15 cellular contexts compared by ENCODE assay signal in genomic region chr10:30997536-30998252, GRCh38. TPM values are rescaled to one million over a fixed set of nuclear protein-coding genes. Genes with fewer than 3 reads are reported as not detected.
DNase-seq lines count a peak whose midpoint lies in the region; ATAC-seq and TF ChIP-seq lines count a peak whose summit lies in the region.
"Had no signal": no experiment of that assay in that cellular context is flagged by ENCODE, and none has a peak within 500 bp of the region (broad histone marks: within the 10 kb centered on the region; RNA-seq: fewer than 3 reads in every experiment).

No MANE protein-coding gene starts in this region.

- peaks cover 4% of the 10 kb centered on the region for H3K9me3 Mint-ChIP-seq in activated T-cell treated with anti-CD3 and anti-CD28 coated beads, Interleukin-2, amount 50 U/mL, for 24 hours

- H3K9me3 ChIP-seq in adipocyte (ENCODE audit: control insufficient read depth, low read length) (peaks cover 19% of the 10 kb centered on the region), spleen (peaks cover 0 to 22% (median 16%) of the 10 kb centered on the region in 8 donors)
- H3K9me3 ChIP-seq: Peyer's patch had no signal

- intact Hi-C loops in spleen (cut with DNase I; ENCODE audit: low total_unique reads), result no loop called here
- intact Hi-C loops in Right ventricle myocardium inferior (cut with DNase I), result no loop called here

- WGBS in spleen, 5 donors, result 65 to 83% (median 78%) methylated on average over 3 of the region's 3 CpGs

- H3K4me3 ChIP-seq in adipocyte (ENCODE audit: low read length) (peak overlapping the region; percentile 63), spleen (peak overlapping the region in 6 of 8 donors; percentile 2 to 61 (median 22))
- H3K4me3 ChIP-seq: lung had no signal

- H3K27ac ChIP-seq in spleen, result peak overlapping the region in 7 of 8 donors; percentile 81 to 90 (median 87)

- peak overlapping the region; percentile 59 for H3K27ac Mint-ChIP-seq in activated T-cell treated with anti-CD3 and anti-CD28 coated beads, Interleukin-2, amount 50 U/mL, for 24 hours

- H3K9ac ChIP-seq in adipocyte (ENCODE audit: low read length), result peak overlapping the region; percentile 23

- no peak for TF ChIP-seq CTCF in spleen (IDR thresholded peaks at IDR 0.05 in 8 of 11, conservative IDR thresholded peaks at IDR 0.05 in 3 of 11)

- peak overlapping the region; percentile 32 for H3K4me3 Mint-ChIP-seq in activated T-cell treated with anti-CD3 and anti-CD28 coated beads, Interleukin-2, amount 50 U/mL, for 24 hours

- no peak for DNase-seq in activated T-cell treated with anti-CD3 and anti-CD28 coated beads, Interleukin-2, amount 50 U/mL, for 24 hours
- DNase-seq in activated T-cell treated with anti-CD3 and anti-CD28 coated beads for 4 hours (no peak), NOMO-1 (lab: John Stamatoyannopoulos, UW; ENCODE audit: unreplicated experiment in 2 of 2) (peak; percentile 39 to 49), adipocyte (ENCODE audit: low read depth) (no peak), spleen (no peak), occipital lobe (lab: John Stamatoyannopoulos, UW) (no peak), NCI-H345 (lab: John Stamatoyannopoulos, UW) (no peak), Right ventricle myocardium inferior (ENCODE audit: missing footprints) (no peak)
- DNase-seq: ACHN, amniotic stem cell, esophagus squamous epithelium, hypothalamus, NCI-H1105, Peyer's patch had no signal

- no peak for ATAC-seq in Right ventricle myocardium inferior

- no peak for TF ChIP-seq POLR2A in spleen (IDR thresholded peaks at IDR 0.05)

- H3K27me3 ChIP-seq in adipocyte (replicated peaks; ENCODE audit: control insufficient read depth, insufficient read depth, low read length) (no peaks in the 10 kb centered on the region), spleen (replicated peaks in 1 of 7) (no peaks in the 10 kb centered on the region)
- H3K27me3 ChIP-seq: esophagus squamous epithelium, Peyer's patch had no signal

- H3K36me3 Mint-ChIP-seq in activated T-cell treated with anti-CD3 and anti-CD28 coated beads, Interleukin-2, amount 50 U/mL, for 24 hours (ENCODE audit: low read depth), result peaks cover 18% of the 10 kb centered on the region

- H3K4me1 ChIP-seq in adipocyte (ENCODE audit: control insufficient read depth, insufficient read depth, low read length), result peaks cover 48% of the 10 kb centered on the region
- peaks cover 3 to 69% (median 28%) of the 10 kb centered on the region in 6 donors for H3K4me1 ChIP-seq in spleen

- H3K36me3 ChIP-seq in adipocyte (ENCODE audit: control insufficient read depth, insufficient read depth, low read length, severe bottlenecking) (peaks cover 7% of the 10 kb centered on the region), spleen (peaks cover 0 to 21% (median 0%) of the 10 kb centered on the region in 6 donors)
- H3K36me3 ChIP-seq: Peyer's patch had no signal

- no peaks in the 10 kb centered on the region for H3K27me3 Mint-ChIP-seq in activated T-cell treated with anti-CD3 and anti-CD28 coated beads, Interleukin-2, amount 50 U/mL, for 24 hours

- peaks cover 36% of the 10 kb centered on the region for H3K4me1 Mint-ChIP-seq in activated T-cell treated with anti-CD3 and anti-CD28 coated beads, Interleukin-2, amount 50 U/mL, for 24 hours (ENCODE audit: low read depth)

RNA-seq across cellular contexts. Expression of gene ZNF438, which starts 34.0 kb away (rescaled TPM):
- total RNA-seq in spleen, result 10 to 100 TPM; 10.3 to 23.1 (median 16.6) TPM
- polyA plus RNA-seq in spleen, result 1 to 10 TPM; 4.4 to 7.1 (median 6.2) TPM
- total RNA-seq in occipital lobe, result 3.9 TPM
- 12.8 TPM for total RNA-seq in Right ventricle myocardium inferior

Comparison
In these comparisons a context has a peak if more than half of its experiments do, and no peak if none do; other contexts are left out.
1. DNase-seq: peak in NOMO-1 (2 of 2); none in activated T-cell treated with anti-CD3 and anti-CD28 coated beads, Interleukin-2, amount 50 U/mL, for 24 hours (single experiment), activated T-cell treated with anti-CD3 and anti-CD28 coated beads for 4 hours (single experiment), adipocyte (single experiment), spleen (single experiment), occipital lobe (single experiment), NCI-H345 (single experiment) and Right ventricle myocardium inferior (single experiment).